10 cellular contexts compared by ENCODE assay signal in the genomic region with DNA sequence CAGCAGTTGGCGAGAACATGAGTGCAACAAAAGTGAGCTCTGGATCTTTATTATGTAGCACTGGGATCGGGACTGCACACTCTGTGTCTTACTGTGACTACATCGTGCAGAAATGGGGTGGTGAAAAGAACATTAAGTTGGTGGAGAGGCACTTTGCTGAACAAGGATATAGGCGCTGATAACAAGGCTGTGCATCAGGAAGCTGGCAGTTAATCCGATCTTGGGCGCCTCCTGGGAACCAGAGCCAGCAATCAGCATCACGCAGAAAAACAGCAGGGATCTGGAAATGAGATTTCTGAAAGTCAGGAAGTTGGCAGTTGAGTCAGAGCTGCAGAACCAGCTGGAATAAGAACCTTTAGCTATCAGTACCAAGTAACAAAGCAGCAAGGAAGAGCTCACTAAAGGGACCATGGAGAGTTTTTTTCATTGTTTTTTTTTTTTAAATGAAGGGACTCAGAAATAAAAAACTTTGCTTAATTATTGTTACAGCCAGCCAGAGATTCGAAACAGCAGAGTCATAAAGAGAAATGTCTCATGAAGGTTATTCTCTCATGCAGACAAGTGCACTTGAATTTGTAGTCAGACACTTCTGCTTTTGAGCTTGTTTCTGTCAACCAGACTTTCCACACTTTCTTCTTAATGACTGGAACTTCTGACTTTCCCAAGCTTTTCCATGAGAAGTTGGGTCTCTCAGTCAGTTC. TPM values are rescaled to one million over a fixed set of nuclear protein-coding genes. Genes with fewer than 3 reads are reported as not detected.
DNase-seq lines count a peak whose midpoint lies in the region; ATAC-seq and TF ChIP-seq lines count a peak whose summit lies in the region.
"Had no signal": no experiment of that assay in that cellular context is flagged by ENCODE, and none has a peak within 500 bp of the region (broad histone marks: within the 10 kb centered on the region; RNA-seq: fewer than 3 reads in every experiment).

No MANE protein-coding gene starts in this region.

- intact Hi-C loops in activated naive CD4-positive, alpha-beta T cell treated with anti-CD3 and anti-CD28 coated beads for 36 hours (cut with micrococcal nuclease), result no loop called here
- intact Hi-C loops in left colon (cut with DNase I, micrococcal nuclease), result no loop called here

- H3K9me3 Mint-ChIP-seq in activated naive CD4-positive, alpha-beta T cell treated with anti-CD3 and anti-CD28 coated beads for 36 hours, result no peaks in the 10 kb centered on the region

- H3K27me3 Mint-ChIP-seq in activated naive CD4-positive, alpha-beta T cell treated with anti-CD3 and anti-CD28 coated beads for 36 hours (ENCODE audit: low read depth), result peaks cover 5% of the 10 kb centered on the region
- H3K27me3 Mint-ChIP-seq: activated naive CD8-positive, alpha-beta T cell had no signal

- no peak for TF ChIP-seq CTCF in GM12865 (IDR thresholded peaks at IDR 0.05; ENCODE audit: insufficient read depth, low read depth, low read length, missing control alignments)

- no peak overlapping the region for H3K4me3 ChIP-seq in GM12865 (ENCODE audit: low read depth, low read length)
- H3K4me3 ChIP-seq: skin epidermis had no signal

- CTCF ChIA-PET in activated naive CD4-positive, alpha-beta T cell treated with anti-CD3 and anti-CD28 coated beads for 36 hours (lab: Charles Lee), result interaction anchor here (0.7 kb wide), 2 partner anchors 68 to 280 kb away, joined by 3 to 4 read pairs; no protein-coding TSS in a partner anchor

- H3K4me1 Mint-ChIP-seq in activated naive CD4-positive, alpha-beta T cell treated with anti-CD3 and anti-CD28 coated beads for 36 hours (ENCODE audit: low read depth), result no peaks in the 10 kb centered on the region

- H3K36me3 Mint-ChIP-seq in activated naive CD4-positive, alpha-beta T cell treated with anti-CD3 and anti-CD28 coated beads for 36 hours (ENCODE audit: low read depth), result no peaks in the 10 kb centered on the region
- H3K36me3 Mint-ChIP-seq: activated naive CD8-positive, alpha-beta T cell had no signal

- ATAC-seq in HG02759 (IDR thresholded peaks at IDR 0.05; ENCODE audit: unreplicated experiment) (peak; percentile 56), GM21737 (IDR thresholded peaks at IDR 0.05; ENCODE audit: unreplicated experiment) (no peak), left colon (no peak)

- no peak overlapping the region for H3K4me3 Mint-ChIP-seq in activated naive CD4-positive, alpha-beta T cell treated with anti-CD3 and anti-CD28 coated beads for 36 hours
- H3K4me3 Mint-ChIP-seq: activated naive CD8-positive, alpha-beta T cell had no signal

- no peak overlapping the region for H3K27ac Mint-ChIP-seq in activated naive CD4-positive, alpha-beta T cell treated with anti-CD3 and anti-CD28 coated beads for 36 hours
- H3K27ac Mint-ChIP-seq: activated naive CD8-positive, alpha-beta T cell had no signal

- DNase-seq in GM12865 (ENCODE audit: low read depth), result peak; percentile 52
- peak; percentile 54 for DNase-seq in SK-N-DZ (ENCODE audit: low spot score)
- peak; percentile 35 for DNase-seq in kidney tubule cell (ENCODE audit: low spot score)
- DNase-seq in mucosa of gallbladder (ENCODE audit: low spot score), result no peak
- no peak for DNase-seq in activated naive CD4-positive, alpha-beta T cell treated with anti-CD3 and anti-CD28 coated beads for 36 hours
- DNase-seq in left colon, result no peak

RNA-seq across cellular contexts. Expression of gene MYO3B, which starts 22.8 kb away (rescaled TPM):
- not detected in 2 replicates for polyA plus RNA-seq in SK-N-DZ (2014; cell fraction: cytosol; rRNA removed)
- polyA plus RNA-seq in SK-N-DZ (2014; cell fraction: nucleus; rRNA removed), result not detected in 2 replicates
- total RNA-seq in mucosa of gallbladder (0.23 TPM), left colon (under 1 TPM in 1 of 2 donors, not detected in 1; 0.09 TPM)
- under 1 TPM in 1 of 2 experiments, not detected in 1; 0.17 TPM for total RNA-seq in activated naive CD4-positive, alpha-beta T cell treated with anti-CD3 and anti-CD28 coated beads for 36 hours

Comparison
In these comparisons a context has a peak if more than half of its experiments do, and no peak if none do; other contexts are left out.
1. DNase-seq: peak in GM12865 (single experiment), SK-N-DZ (single experiment) and kidney tubule cell (single experiment); none in mucosa of gallbladder (single experiment), activated naive CD4-positive, alpha-beta T cell treated with anti-CD3 and anti-CD28 coated beads for 36 hours (single experiment) and left colon (0 of 2).